Comparison of ENCODE assay signal across 27 cellular contexts in genomic region chrX:154468217-154468616, GRCh38. TPM values are rescaled to one million over a fixed set of nuclear protein-coding genes. Genes with fewer than 3 reads are reported as not detected.
DNase-seq lines count a peak whose midpoint lies in the region; ATAC-seq and TF ChIP-seq lines count a peak whose summit lies in the region.
"Had no signal": no experiment of that assay in that cellular context is flagged by ENCODE, and none has a peak within 500 bp of the region (broad histone marks: within the 10 kb centered on the region; RNA-seq: fewer than 3 reads in every experiment).

No MANE protein-coding gene starts in this region.

- intact Hi-C loops in posterior vena cava (cut with DNase I) (no loop called here), body of pancreas (cut with DNase I) (no loop called here)

- 95% methylated on average over 10 of the region's 23 CpGs; no CpG with 5 or more reads in 1 of the 2 donors for WGBS in body of pancreas, 2 donors

- DNase-seq in posterior vena cava (ENCODE audit: low spot score) (peak; percentile 78), body of pancreas (no peak)
- DNase-seq: 8988T; ACHN; AML-193; BE2C; C1 segment of cervical spinal cord; Caco-2; Calu3; CD4-positive, alpha-beta memory T cell; CD4-positive, alpha-beta T cell; CD4-positive, CD25-positive, alpha-beta regulatory T cell; CD8-positive, alpha-beta memory T cell; CD8-positive, alpha-beta T cell; COR-L47; DMS 273 treated with DMSO at 0.1 percent for 48 hours; DMS153; DMS53; DMS79; DMS79 treated with DMSO at 0.1 percent for 48 hours; DND-41; EL had no signal

- H3K27me3 ChIP-seq in body of pancreas, result no peaks in the 10 kb centered on the region
- H3K27me3 ChIP-seq: BE2C, BLaER1 had no signal

- no peak for ATAC-seq in body of pancreas
- ATAC-seq: A549; CD8-positive, alpha-beta T cell had no signal

- H3K4me3 ChIP-seq in body of pancreas, result no peak overlapping the region
- H3K4me3 ChIP-seq: A549; BLaER1; BLaER1 treated with 17β-estradiol and CSF1 and Interleukin-3, amounts not matched to agents 10 nM and 100 nM had no signal

- TF ChIP-seq CTCF in body of pancreas (IDR thresholded peaks at IDR 0.05), result no peak

- H3K27ac ChIP-seq in body of pancreas, result no peak overlapping the region
- H3K27ac ChIP-seq: 22Rv1; A549; BLaER1; BLaER1 treated with 17β-estradiol and CSF1 and Interleukin-3, amounts not matched to agents 10 nM and 100 nM; C4-2B had no signal

- H3K9me3 ChIP-seq in body of pancreas, result no peaks in the 10 kb centered on the region
- H3K9me3 ChIP-seq: A549, BE2C, Caco-2 had no signal

- no peak for TF ChIP-seq POLR2A in body of pancreas (IDR thresholded peaks at IDR 0.05)

- peaks cover 0 to 2% of the 10 kb centered on the region in 2 donors for H3K36me3 ChIP-seq in body of pancreas (replicated peaks in 1 of 2; ENCODE audit: insufficient read depth in 1 of 2, low read depth in 2 of 2)
- H3K36me3 ChIP-seq: BE2C had no signal

- H3K4me1 ChIP-seq in body of pancreas, result no peaks in the 10 kb centered on the region
- H3K4me1 ChIP-seq: A549; BE2C; BLaER1; BLaER1 treated with 17β-estradiol and CSF1 and Interleukin-3, amounts not matched to agents 10 nM and 100 nM; Caco-2 had no signal

RNA-seq across cellular contexts. Expression of gene PLXNA3, which starts 10.1 kb away (rescaled TPM):
- 10 to 100 TPM; 23.7 to 31.1 TPM for total RNA-seq in posterior vena cava
- total RNA-seq in body of pancreas, result 10 to 100 TPM in 1 of 2 donors, 1 to 10 TPM in 1; 7.3 to 19.1 TPM

RNA-seq across cellular contexts. Expression of gene LAGE3, which starts 10.9 kb away (rescaled TPM):
- total RNA-seq in posterior vena cava, result 10 to 100 TPM; 10.2 to 15.0 TPM
- 10 to 100 TPM; 20.2 to 27.4 TPM for total RNA-seq in body of pancreas

RNA-seq across cellular contexts. Expression of gene UBL4A, which starts 18.2 kb away (rescaled TPM):
- total RNA-seq in posterior vena cava (10 to 100 TPM; 30.1 TPM), body of pancreas (10 to 100 TPM; 24.9 to 34.9 TPM)

RNA-seq across cellular contexts. Expression of gene SLC10A3, which starts 22.2 kb away (rescaled TPM):
- 10 to 100 TPM; 27.4 to 31.3 TPM for total RNA-seq in posterior vena cava
- 10 to 100 TPM; 18.9 to 24.7 TPM for total RNA-seq in body of pancreas

RNA-seq across cellular contexts. Expression of gene FAM50A, which starts 24.3 kb away (rescaled TPM):
- total RNA-seq in posterior vena cava (10 to 100 TPM; 52.7 to 63.3 TPM), body of pancreas (10 to 100 TPM; 14.5 to 48.8 TPM)
